In the genomic region with DNA sequence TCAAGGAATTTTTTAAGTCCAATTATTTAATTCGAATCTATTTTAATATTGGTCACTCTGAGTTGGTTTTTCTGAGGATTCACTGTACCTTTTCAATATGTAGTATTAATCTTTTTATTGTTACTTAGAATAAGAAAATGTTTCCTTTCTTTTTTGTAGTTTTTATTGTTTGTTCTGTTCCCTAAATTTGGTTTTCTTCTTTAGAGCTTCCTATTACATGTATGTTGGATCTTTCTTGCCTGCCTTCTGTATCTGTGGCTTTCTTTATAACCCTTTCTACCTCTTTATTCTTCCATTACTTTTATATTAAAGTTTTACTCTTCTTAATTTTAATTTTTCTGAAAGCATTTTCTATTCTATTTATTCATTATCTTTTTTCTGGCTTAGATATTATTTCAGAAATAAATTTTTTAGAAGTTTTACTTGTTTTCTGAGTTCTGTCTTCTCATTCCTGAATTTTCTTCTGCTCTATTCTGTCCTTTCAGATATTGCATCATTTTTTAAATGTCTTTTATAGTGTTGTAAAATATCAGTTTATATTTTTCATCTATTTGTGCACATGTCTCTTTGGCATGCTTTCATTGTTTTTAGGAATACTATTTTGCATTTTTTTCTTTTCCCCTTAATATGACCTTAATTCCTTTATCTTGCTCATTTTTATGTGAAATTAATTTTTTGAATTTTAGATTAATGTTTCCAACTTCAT, we compare ENCODE assay signal across 30 cellular contexts.
"Had no signal": no experiment of that assay in that cellular context is flagged by ENCODE, and none has a peak within 500 bp of the region (broad histone marks: within the 10 kb centered on the region; RNA-seq: fewer than 3 reads in every experiment).

No MANE protein-coding gene starts in this region.

- H3K27me3 Mint-ChIP-seq: activated B cell treated with CpG ODN at 0.5 μM for 24 hours; activated CD8-positive, alpha-beta memory T cell treated with anti-CD3 and anti-CD28 coated beads, Interleukin-2, amount 10 ng/mL, durations not matched to agents 7 days and 5 days; activated naive CD8-positive, alpha-beta T cell treated with anti-CD3 and anti-CD28 coated beads, Interleukin-2, amount 50 U/mL, for 24 hours had no signal

- H3K4me3 ChIP-seq: adrenal gland, body of pancreas, colonic mucosa had no signal

- H3K36me3 ChIP-seq: adrenal gland, colonic mucosa, WERI-Rb-1 had no signal

- H3K4me3 Mint-ChIP-seq: activated B cell treated with CpG ODN at 0.5 μM for 24 hours; activated CD4-positive, alpha-beta memory T cell treated with anti-CD3 and anti-CD28 coated beads for 36 hours; activated CD4-positive, alpha-beta T cell treated with anti-CD3 and anti-CD28 coated beads for 36 hours; activated CD4-positive, alpha-beta T cell treated with anti-CD3 and anti-CD28 coated beads, Interleukin-2, amount 10 ng/mL, durations not matched to agents 24 days and 14 days; activated CD8-positive, alpha-beta memory T cell treated with anti-CD3 and anti-CD28 coated beads, Interleukin-2, amount 10 ng/mL, durations not matched to agents 7 days and 5 days; activated CD8-positive, alpha-beta T cell treated with anti-CD3 and anti-CD28 coated beads, Interleukin-2, amount 10 ng/mL, durations not matched to agents 7 days and 5 days; activated naive CD8-positive, alpha-beta T cell treated with anti-CD3 and anti-CD28 coated beads for 36 hours; activated naive CD8-positive, alpha-beta T cell treated with anti-CD3 and anti-CD28 coated beads, Interleukin-2, amount 50 U/mL, for 24 hours; activated T-helper 1 cell treated with anti-CD3 and anti-CD28 coated beads, Interleukin-12 subunit alpha, Interleukin-12 subunit beta, Interleukin-2, Interleukin-4 antibody, amounts not matched to agents 30 ng/mL and 10 ng/mL and 1 ng/mL, durations not matched to agents 14 hours and 24 hours and 36 hours; T-helper 17 cell; T-helper 2 cell treated with Interferon-gamma antibody and Interleukin-4, amounts not matched to agents 5 μg/mL and 100 μg/mL, for 36 hours had no signal

- H3K4me1 Mint-ChIP-seq: activated B cell treated with CpG ODN at 0.5 μM for 24 hours; activated CD4-positive, alpha-beta T cell treated with anti-CD3 and anti-CD28 coated beads, Interleukin-2, amount 10 ng/mL, durations not matched to agents 24 days and 14 days; activated naive CD8-positive, alpha-beta T cell treated with anti-CD3 and anti-CD28 coated beads for 36 hours; activated naive CD8-positive, alpha-beta T cell treated with anti-CD3 and anti-CD28 coated beads, Interleukin-2, amount 50 U/mL, for 24 hours; T-helper 17 cell had no signal

- ATAC-seq: activated CD8-positive, alpha-beta T cell treated with anti-CD3 and anti-CD28 coated beads, Interleukin-2, amount 10 ng/mL, durations not matched to agents 7 days and 5 days; activated naive CD8-positive, alpha-beta T cell treated with anti-CD3 and anti-CD28 coated beads, Interleukin-2, amount 50 U/mL, for 24 hours; body of pancreas; esophagus mucosa; T-helper 17 cell had no signal

- DNase-seq: activated B cell treated with CpG ODN at 0.5 μM for 24 hours; activated CD4-positive, alpha-beta memory T cell treated with anti-CD3 and anti-CD28 coated beads for 36 hours; activated CD4-positive, alpha-beta T cell treated with anti-CD3 and anti-CD28 coated beads for 36 hours; activated CD4-positive, alpha-beta T cell treated with anti-CD3 and anti-CD28 coated beads, Interleukin-2, amount 10 ng/mL, durations not matched to agents 24 days and 14 days; activated CD8-positive, alpha-beta memory T cell treated with anti-CD3 and anti-CD28 coated beads, Interleukin-2, amount 10 ng/mL, durations not matched to agents 7 days and 5 days; activated CD8-positive, alpha-beta memory T cell treated with anti-CD3 and anti-CD28 coated beads, Interleukin-2, amount 50 U/mL, for 4 hours; activated CD8-positive, alpha-beta T cell treated with anti-CD3 and anti-CD28 coated beads, Interleukin-2, amount 10 ng/mL, durations not matched to agents 7 days and 5 days; activated gamma-delta T cell; activated naive CD4-positive, alpha-beta T cell; activated naive CD4-positive, alpha-beta T cell treated with anti-CD3 and anti-CD28 coated beads, Interleukin-2, amount 50 U/mL, for 16 hours; activated naive CD8-positive, alpha-beta T cell treated with anti-CD3 and anti-CD28 coated beads for 36 hours; activated naive CD8-positive, alpha-beta T cell treated with anti-CD3 and anti-CD28 coated beads, Interleukin-2, amount 50 U/mL, for 24 hours; activated T-cell treated with anti-CD3 and anti-CD28 coated beads, Interleukin-2, amount 50 U/mL, for 1 hour; activated T-cell treated with anti-CD3 and anti-CD28 coated beads, Interleukin-2, amount 50 U/mL, for 48 hours; adrenal gland; amygdala; aorta; body of pancreas; caudate nucleus; colonic mucosa; effector CD8-positive, alpha-beta T cell; foreskin fibroblast; head of caudate nucleus; T-helper 17 cell; T1000; WERI-Rb-1 had no signal

- H3K9me3 Mint-ChIP-seq: activated CD4-positive, alpha-beta T cell treated with anti-CD3 and anti-CD28 coated beads, Interleukin-2, amount 10 ng/mL, durations not matched to agents 24 days and 14 days had no signal

- H3K4me1 ChIP-seq: adrenal gland, body of pancreas, colonic mucosa had no signal

- H3K9me3 ChIP-seq: adrenal gland, body of pancreas, colonic mucosa had no signal

- H3K36me3 Mint-ChIP-seq: activated naive CD8-positive, alpha-beta T cell treated with anti-CD3 and anti-CD28 coated beads for 36 hours had no signal

- H3K27ac ChIP-seq: adrenal gland, body of pancreas, colonic mucosa, WERI-Rb-1 had no signal

- FAIRE-seq: frontal cortex had no signal

- H3K27me3 ChIP-seq: adrenal gland, body of pancreas, colonic mucosa had no signal

- H3K27ac Mint-ChIP-seq: activated B cell treated with CpG ODN at 0.5 μM for 24 hours; activated CD4-positive, alpha-beta memory T cell treated with anti-CD3 and anti-CD28 coated beads for 36 hours; activated CD4-positive, alpha-beta T cell treated with anti-CD3 and anti-CD28 coated beads for 36 hours; activated CD4-positive, alpha-beta T cell treated with anti-CD3 and anti-CD28 coated beads, Interleukin-2, amount 10 ng/mL, durations not matched to agents 24 days and 14 days; activated CD8-positive, alpha-beta memory T cell treated with anti-CD3 and anti-CD28 coated beads, Interleukin-2, amount 10 ng/mL, durations not matched to agents 7 days and 5 days; activated CD8-positive, alpha-beta T cell treated with anti-CD3 and anti-CD28 coated beads, Interleukin-2, amount 10 ng/mL, durations not matched to agents 7 days and 5 days; activated naive CD8-positive, alpha-beta T cell treated with anti-CD3 and anti-CD28 coated beads for 36 hours; activated naive CD8-positive, alpha-beta T cell treated with anti-CD3 and anti-CD28 coated beads, Interleukin-2, amount 50 U/mL, for 24 hours; activated T-helper 1 cell treated with anti-CD3 and anti-CD28 coated beads, Interleukin-12 subunit alpha, Interleukin-12 subunit beta, Interleukin-2, Interleukin-4 antibody, amounts not matched to agents 30 ng/mL and 10 ng/mL and 1 ng/mL, durations not matched to agents 14 hours and 24 hours and 36 hours; T-helper 17 cell; T-helper 2 cell treated with Interferon-gamma antibody and Interleukin-4, amounts not matched to agents 5 μg/mL and 100 μg/mL, for 36 hours had no signal
